13 cellular contexts compared by ENCODE assay signal in genomic region chr4:7144374-7145290, GRCh38.
"Had no signal": no experiment of that assay in that cellular context is flagged by ENCODE, and none has a peak within 500 bp of the region (broad histone marks: within the 10 kb centered on the region; RNA-seq: fewer than 3 reads in every experiment).

No MANE protein-coding gene starts in this region.

- ATAC-seq: activated CD4-positive, alpha-beta T cell treated with anti-CD3 and anti-CD28 coated beads for 36 hours; esophagus mucosa had no signal

- H3K27me3 ChIP-seq: stomach had no signal

- DNase-seq: activated CD4-positive, alpha-beta T cell treated with anti-CD3 and anti-CD28 coated beads for 36 hours; activated naive CD4-positive, alpha-beta T cell treated with Interleukin-2 at 50 U/mL for 16 hours; dorsolateral prefrontal cortex; foreskin melanocyte; left ventricle myocardium inferior; small intestine; stomach; T1000 had no signal

- H3K4me3 ChIP-seq: dorsolateral prefrontal cortex, left ventricle myocardium inferior, stomach had no signal

- H3K27ac ChIP-seq: dorsolateral prefrontal cortex, left ventricle myocardium inferior, stomach, VCaP had no signal

- FAIRE-seq: astrocyte, endometrium, keratinocyte, small intestine had no signal

- H3K4me1 ChIP-seq: left ventricle myocardium inferior, stomach had no signal

- H3K36me3 ChIP-seq: left ventricle myocardium inferior, stomach had no signal

- H3K9me3 ChIP-seq: left ventricle myocardium inferior, stomach had no signal
